ENCODE assay signal across 15 cellular contexts in genomic region chr10:4345842-4346241, GRCh38.
A peak's percentile ranks its signal among the peaks of the same experiment; 100 is the strongest.
DNase-seq lines count a peak whose midpoint lies in the region; ATAC-seq, FAIRE-seq and TF ChIP-seq lines count a peak whose summit lies in the region.
"Had no signal": no experiment of that assay in that cellular context is flagged by ENCODE, and none has a peak within 500 bp of the region (broad histone marks: within the 10 kb centered on the region; RNA-seq: fewer than 3 reads in every experiment).

No MANE protein-coding gene starts in this region.

- TF ChIP-seq CTCF in A549 (IDR thresholded peaks at IDR 0.05) (no peak), astrocyte (IDR thresholded peaks at IDR 0.05; ENCODE audit: insufficient read depth, low read depth, low read length) (no peak), left ventricle myocardium inferior (IDR thresholded peaks at IDR 0.05; ENCODE audit: borderline replicate concordance) (no peak), gastrocnemius medialis (IDR thresholded peaks at IDR 0.05 in 4 of 5, conservative IDR thresholded peaks at IDR 0.05 in 1 of 5) (no peak)

- H3K4me1 ChIP-seq in A549 (peaks cover 23% of the 10 kb centered on the region), astrocyte (ENCODE audit: insufficient read depth, low read length) (peaks cover 15% of the 10 kb centered on the region), left ventricle myocardium inferior (peaks cover 31% of the 10 kb centered on the region), gastrocnemius medialis (peaks cover 19 to 23% of the 10 kb centered on the region in 2 donors)
- H3K4me1 ChIP-seq: HAP-1 had no signal

- no peaks in the 10 kb centered on the region for H3K27me3 Mint-ChIP-seq in astrocyte (ENCODE audit: low read depth, unreplicated experiment)

- H3K27ac ChIP-seq in A549 (peak overlapping the region; percentile 80 to 88; a peak in 5 of 6 replicates), astrocyte (ENCODE audit: low read depth, low read length) (no peak overlapping the region), left ventricle myocardium inferior (replicated peaks) (peak overlapping the region; percentile 76), gastrocnemius medialis (peak overlapping the region; percentile 60 to 89 (median 76))

- H3K9ac ChIP-seq in astrocyte (ENCODE audit: low read length): no peak overlapping the region

- no peak overlapping the region for H2AFZ ChIP-seq in astrocyte (ENCODE audit: low read depth, low read length)

- CTCF ChIA-PET in A549 (lab: Yijun Ruan, JAX): interaction anchor here (0.6 to 1.5 kb wide), 2 partner anchors 91 to 422 kb away, joined by 3 to 5 read pairs; no protein-coding TSS in a partner anchor

- no peak overlapping the region for H3K4me3 ChIP-seq in A549
- H3K4me3 ChIP-seq in astrocyte (ENCODE audit: insufficient read depth, low read depth, low read length): no peak overlapping the region
- H3K4me3 ChIP-seq in left ventricle myocardium inferior: no peak overlapping the region
- no peak overlapping the region for H3K4me3 ChIP-seq in gastrocnemius medialis
- H3K4me3 ChIP-seq: HAP-1 had no signal

- H3K4me2 ChIP-seq in A549: no peak overlapping the region
- no peak overlapping the region for H3K4me2 ChIP-seq in astrocyte (ENCODE audit: low read length)

- in situ Hi-C loops in gastrocnemius medialis (cut with MboI; ENCODE audit: low sequenced_read_pairs in 4 of 4): loop anchor here in 1 of 4 donors (25.0 kb wide), 1 partner anchor 416 kb away; no protein-coding TSS in a partner anchor

- intact Hi-C loops in left ventricle myocardium inferior (cut with micrococcal nuclease): no loop called here
- intact Hi-C loops in gastrocnemius medialis (cut with DNase I; ENCODE audit: low total_unique reads): loop anchor here (2.0 kb wide), 2 partner anchors 311 to 625 kb away; no protein-coding TSS in a partner anchor

- no peaks in the 10 kb centered on the region for H4K20me1 ChIP-seq in astrocyte (ENCODE audit: insufficient read depth, low read length)

- no peak overlapping the region for H3K4me3 Mint-ChIP-seq in astrocyte (ENCODE audit: unreplicated experiment)

- no peaks in the 10 kb centered on the region for H3K36me3 Mint-ChIP-seq in astrocyte (ENCODE audit: low read depth, unreplicated experiment)

- H3K27me3 ChIP-seq in astrocyte (ENCODE audit: insufficient read depth, low read length) (no peaks in the 10 kb centered on the region), left ventricle myocardium inferior (ENCODE audit: low read depth) (no peaks in the 10 kb centered on the region), gastrocnemius medialis (no peaks in the 10 kb centered on the region)

- no peaks in the 10 kb centered on the region for H3K9me3 Mint-ChIP-seq in astrocyte (ENCODE audit: unreplicated experiment)

- no peak for TF ChIP-seq RAD21 in A549 (conservative IDR thresholded peaks at IDR 0.05 in 1 of 2, IDR thresholded peaks at IDR 0.05 in 1 of 2)

- ATAC-seq in A549 (no peak), gastrocnemius medialis (no peak), HG03135 (IDR thresholded peaks at IDR 0.05; ENCODE audit: unreplicated experiment) (no peak), HG02884 (IDR thresholded peaks at IDR 0.05; ENCODE audit: unreplicated experiment) (no peak)
- ATAC-seq: esophagus mucosa had no signal

- H3K36me3 ChIP-seq in astrocyte (ENCODE audit: insufficient read depth, low read length) (no peaks in the 10 kb centered on the region), left ventricle myocardium inferior (no peaks in the 10 kb centered on the region), gastrocnemius medialis (no peaks in the 10 kb centered on the region)
- H3K36me3 ChIP-seq: HAP-1 had no signal

- no peak for TF ChIP-seq EP300 in A549 (IDR thresholded peaks at IDR 0.05)

- peaks cover 30% of the 10 kb centered on the region for H3K4me1 Mint-ChIP-seq in astrocyte (ENCODE audit: low read depth, unreplicated experiment)

- H3K27ac Mint-ChIP-seq in astrocyte (ENCODE audit: unreplicated experiment): peak overlapping the region; percentile 97

- DNase-seq in A549 (ENCODE audit: low read depth in 1 of 2, low spot score in 1 of 2) (no peak), astrocyte (ENCODE audit: low read depth) (no peak), left ventricle myocardium inferior (no peak), gastrocnemius medialis (no peak), islet precursor cell (no peak), ureter (ENCODE audit: low spot score) (no peak)
- DNase-seq: ACHN; activated naive CD4-positive, alpha-beta T cell treated with Interleukin-2 at 50 U/mL for 16 hours; caudate nucleus; stimulated activated naive CD4-positive, alpha-beta T cell treated with Interleukin-2 at 50 U/mL for 16 hours had no signal

- POLR2A ChIA-PET in A549 (lab: Yijun Ruan, JAX): no interaction called here

- H3K79me2 ChIP-seq in astrocyte (ENCODE audit: insufficient read depth, low read length): no peaks in the 10 kb centered on the region

- FAIRE-seq in A549 (lab: Jason Lieb, UNC): no peak
- FAIRE-seq in astrocyte (lab: Jason Lieb, UNC): no peak
- FAIRE-seq: D721Med had no signal

- 93% methylated on average over 1 of the region's 1 CpG for WGBS in A549 (ENCODE audit: missing lambda C conversion rate)

- no peak for TF ChIP-seq POLR2A in A549 (IDR thresholded peaks at IDR 0.05; ENCODE audit: low read length)
- no peak for TF ChIP-seq POLR2A in gastrocnemius medialis (IDR thresholded peaks at IDR 0.05)

- H3K9me3 ChIP-seq in A549: no peaks in the 10 kb centered on the region
- H3K9me3 ChIP-seq in astrocyte (ENCODE audit: insufficient read depth, low read depth, low read length): no peaks in the 10 kb centered on the region
- H3K9me3 ChIP-seq in left ventricle myocardium inferior (replicated peaks): no peaks in the 10 kb centered on the region
- H3K9me3 ChIP-seq in gastrocnemius medialis: no peaks in the 10 kb centered on the region

TF ChIP-seq in A549, 52 proteins besides CTCF, POLR2A, EP300 and RAD21:
- TF ChIP-seq HOXA7 (CRISPR knock-in tag; IDR thresholded peaks at IDR 0.05) (no peak), PHF8 (IDR thresholded peaks at IDR 0.05; ENCODE audit: borderline replicate concordance, low read depth) (no peak), USF2 (IDR thresholded peaks at IDR 0.05) (no peak), BCL3 (IDR thresholded peaks at IDR 0.05) (no peak), CHD2 (IDR thresholded peaks at IDR 0.05; ENCODE audit: low read length, partially characterized antibody) (no peak), ESRRA (IDR thresholded peaks at IDR 0.05; ENCODE audit: borderline replicate concordance, low read length) (no peak), HEYL (CRISPR knock-in tag; IDR thresholded peaks at IDR 0.05) (no peak), JUN (IDR thresholded peaks at IDR 0.05) (no peak), NFE2L2 (conservative IDR thresholded peaks at IDR 0.05; ENCODE audit: low read length) (no peak), RCOR1 (IDR thresholded peaks at IDR 0.05; ENCODE audit: low read depth, low read length) (no peak), HOXB5 (CRISPR knock-in tag; IDR thresholded peaks at IDR 0.05) (no peak)
- TF ChIP-seq, protein P1, sequence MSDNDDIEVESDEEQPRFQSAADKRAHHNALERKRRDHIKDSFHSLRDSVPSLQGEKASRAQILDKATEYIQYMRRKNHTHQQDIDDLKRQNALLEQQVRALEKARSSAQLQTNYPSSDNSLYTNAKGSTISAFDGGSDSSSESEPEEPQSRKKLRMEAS (IDR thresholded peaks at IDR 0.05): no peak
TF ChIP-seq in A549: peak in this region for 0.
